9 cellular contexts compared by ENCODE assay signal in the genomic region with DNA sequence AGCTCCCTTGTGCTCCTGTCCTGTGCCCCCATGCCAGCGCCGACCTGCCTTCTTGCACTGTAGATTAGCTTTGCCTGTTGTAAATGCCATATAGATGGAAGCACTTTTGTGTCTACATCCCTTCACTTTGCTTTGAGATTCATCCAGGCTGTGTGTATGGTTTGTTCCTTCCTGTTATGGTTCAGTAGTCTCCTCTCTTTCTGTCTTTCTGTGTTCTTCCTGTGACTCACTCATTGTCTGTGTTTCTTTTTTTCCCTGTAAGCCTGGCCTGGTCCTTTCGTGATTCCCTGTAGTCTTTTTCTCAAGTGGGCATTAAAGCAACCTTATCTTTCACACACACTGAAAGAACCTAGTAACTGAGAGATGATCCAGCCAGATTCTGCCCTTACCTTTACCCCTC.
DNase-seq lines count a peak whose midpoint lies in the region; ATAC-seq lines count a peak whose summit lies in the region.
"Had no signal": no experiment of that assay in that cellular context is flagged by ENCODE, and none has a peak within 500 bp of the region (broad histone marks: within the 10 kb centered on the region; RNA-seq: fewer than 3 reads in every experiment).

No MANE protein-coding gene starts in this region.

- H3K27me3 Mint-ChIP-seq in activated T-cell treated with anti-CD3 and anti-CD28 coated beads, Interleukin-2, amount 50 U/mL, for 4 hours (ENCODE audit: low read depth): no peaks in the 10 kb centered on the region
- no peaks in the 10 kb centered on the region for H3K27me3 Mint-ChIP-seq in T-cell
- no peaks in the 10 kb centered on the region for H3K27me3 Mint-ChIP-seq in stimulated activated naive CD8-positive, alpha-beta T cell treated with anti-CD3 and anti-CD28 coated beads, Interleukin-15, Interleukin-2, amounts not matched to agents 100 ng/mL and 50 ng/mL, for 24 hours

- no peak for DNase-seq in activated T-cell treated with anti-CD3 and anti-CD28 coated beads, Interleukin-2, amount 50 U/mL, for 4 hours
- DNase-seq in activated T-cell treated with anti-CD3 and anti-CD28 coated beads for 4 hours: no peak
- no peak for DNase-seq in T-cell
- no peak for DNase-seq in NCI-H774 (lab: John Stamatoyannopoulos, UW)
- no peak for DNase-seq in NCI-H2029 treated with DMSO at 0.1 percent for 48 hours (lab: John Stamatoyannopoulos, UW)
- DNase-seq: NCI-H2107 had no signal

- POLR2A ChIA-PET in T-cell (lab: Charles Lee): no interaction called here

- peak; percentile 50 to 53 for ATAC-seq in activated T-cell treated with anti-CD3 and anti-CD28 coated beads, Interleukin-2, amount 50 U/mL, for 4 hours
- ATAC-seq in T-cell (replicated peaks in 1 of 4) (peak; percentile 57 to 89 (median 80)), esophagus mucosa (peak; percentile 71), HG03025 (IDR thresholded peaks at IDR 0.05; ENCODE audit: low FRiP score, unreplicated experiment) (no peak)

- CTCF ChIA-PET in T-cell (lab: Charles Lee): no interaction called here

- peak overlapping the region; percentile 11 for H3K4me3 Mint-ChIP-seq in activated T-cell treated with anti-CD3 and anti-CD28 coated beads, Interleukin-2, amount 50 U/mL, for 4 hours
- peak overlapping the region in 2 of 3 donors; percentile 17 to 52 for H3K4me3 Mint-ChIP-seq in T-cell
- H3K4me3 Mint-ChIP-seq in stimulated activated naive CD8-positive, alpha-beta T cell treated with anti-CD3 and anti-CD28 coated beads, Interleukin-15, Interleukin-2, amounts not matched to agents 100 ng/mL and 50 ng/mL, for 24 hours: peak overlapping the region; percentile 15

- H3K27ac Mint-ChIP-seq in T-cell: peak overlapping the region; percentile 34 to 81
- H3K27ac Mint-ChIP-seq in stimulated activated naive CD8-positive, alpha-beta T cell treated with anti-CD3 and anti-CD28 coated beads, Interleukin-15, Interleukin-2, amounts not matched to agents 100 ng/mL and 50 ng/mL, for 24 hours: peak overlapping the region; percentile 22

- peaks cover 12% of the 10 kb centered on the region for H3K36me3 Mint-ChIP-seq in activated T-cell treated with anti-CD3 and anti-CD28 coated beads, Interleukin-2, amount 50 U/mL, for 4 hours (ENCODE audit: insufficient read depth)
- no peaks in the 10 kb centered on the region for H3K36me3 Mint-ChIP-seq in T-cell
- peaks cover 25% of the 10 kb centered on the region for H3K36me3 Mint-ChIP-seq in stimulated activated naive CD8-positive, alpha-beta T cell treated with anti-CD3 and anti-CD28 coated beads, Interleukin-15, Interleukin-2, amounts not matched to agents 100 ng/mL and 50 ng/mL, for 24 hours (ENCODE audit: low read depth)

- no peaks in the 10 kb centered on the region for H3K9me3 Mint-ChIP-seq in activated T-cell treated with anti-CD3 and anti-CD28 coated beads, Interleukin-2, amount 50 U/mL, for 4 hours
- no peaks in the 10 kb centered on the region for H3K9me3 Mint-ChIP-seq in T-cell
- no peaks in the 10 kb centered on the region for H3K9me3 Mint-ChIP-seq in stimulated activated naive CD8-positive, alpha-beta T cell treated with anti-CD3 and anti-CD28 coated beads, Interleukin-15, Interleukin-2, amounts not matched to agents 100 ng/mL and 50 ng/mL, for 24 hours

- peaks cover 88% of the 10 kb centered on the region for H3K4me1 Mint-ChIP-seq in activated T-cell treated with anti-CD3 and anti-CD28 coated beads, Interleukin-2, amount 50 U/mL, for 4 hours (ENCODE audit: low read depth)
- peaks cover 78 to 92% (median 88%) of the 10 kb centered on the region in 3 donors for H3K4me1 Mint-ChIP-seq in T-cell
- H3K4me1 Mint-ChIP-seq in stimulated activated naive CD8-positive, alpha-beta T cell treated with anti-CD3 and anti-CD28 coated beads, Interleukin-15, Interleukin-2, amounts not matched to agents 100 ng/mL and 50 ng/mL, for 24 hours (ENCODE audit: low read depth): peaks cover 95% of the 10 kb centered on the region
